23 cellular contexts compared by ENCODE assay signal in the genomic region with DNA sequence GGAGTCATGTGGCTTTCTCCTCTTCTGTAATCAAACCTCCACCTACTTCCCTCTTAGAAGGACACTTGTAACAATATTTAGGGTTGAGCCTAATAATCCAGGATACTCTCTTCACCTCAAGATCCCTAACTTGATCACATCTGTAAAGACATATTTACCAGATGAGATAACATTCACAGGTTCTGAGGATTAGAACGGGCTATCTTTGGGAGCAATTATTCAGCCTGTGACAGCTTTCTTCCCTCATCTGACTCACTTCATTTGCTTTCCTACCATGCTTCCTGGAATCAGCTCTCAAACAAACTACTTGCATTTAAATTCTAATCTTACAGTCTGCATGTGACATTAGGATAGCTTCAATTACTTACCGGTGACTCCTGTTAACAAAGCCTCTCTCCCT.
DNase-seq lines count a peak whose midpoint lies in the region; ATAC-seq and TF ChIP-seq lines count a peak whose summit lies in the region.
"Had no signal": no experiment of that assay in that cellular context is flagged by ENCODE, and none has a peak within 500 bp of the region (broad histone marks: within the 10 kb centered on the region; RNA-seq: fewer than 3 reads in every experiment).

No MANE protein-coding gene starts in this region.

- peaks cover 3% of the 10 kb centered on the region; the same call in 1 of the 2 replicates for H3K4me1 Mint-ChIP-seq in WTC11

- no peak overlapping the region for H3K9ac ChIP-seq in neuronal stem cell (ENCODE audit: low read depth, low read length, poor library complexity)
- H3K9ac ChIP-seq in Karpas-422 (ENCODE audit: low read length): no peak overlapping the region
- H3K9ac ChIP-seq: BLaER1 treated with 17β-estradiol and CSF1 and Interleukin-3, amounts not matched to agents 10 nM and 100 nM; KMS-11 had no signal

- H3K27me3 ChIP-seq in neuronal stem cell (ENCODE audit: control insufficient read depth in 3 of 3, insufficient read depth in 3 of 3, low read depth in 1 of 3, low read length in 3 of 3): no peaks in the 10 kb centered on the region
- no peaks in the 10 kb centered on the region for H3K27me3 ChIP-seq in Karpas-422 (ENCODE audit: low read length)
- H3K27me3 ChIP-seq: BLaER1 treated with 17β-estradiol and CSF1 and Interleukin-3, amounts not matched to agents 10 nM and 100 nM had no signal

- H3K4me3 Mint-ChIP-seq in WTC11: no peak overlapping the region
- H3K4me3 Mint-ChIP-seq: CD8-positive, alpha-beta T cell had no signal

- TF ChIP-seq CTCF in WTC11 (IDR thresholded peaks at IDR 0.05): no peak

- no peak overlapping the region for H4K8ac ChIP-seq in neuronal stem cell (ENCODE audit: low read depth, low read length)

- H3K4ac ChIP-seq in neuronal stem cell (ENCODE audit: low read length): no peak overlapping the region

- no peak overlapping the region for H2BK15ac ChIP-seq in neuronal stem cell (ENCODE audit: low read length)

- H2BK5ac ChIP-seq in neuronal stem cell (ENCODE audit: low read length): no peak overlapping the region

- H3K79me2 ChIP-seq in Karpas-422 (ENCODE audit: low read length): no peaks in the 10 kb centered on the region

- H2AK5ac ChIP-seq in neuronal stem cell (ENCODE audit: low read depth, low read length): no peak overlapping the region

- no peak overlapping the region for H3K4me2 ChIP-seq in neuronal stem cell (ENCODE audit: insufficient read depth, low read length, poor library complexity, severe bottlenecking)
- H3K4me2 ChIP-seq in Karpas-422 (ENCODE audit: low read depth, low read length, poor library complexity, severe bottlenecking): no peak overlapping the region
- H3K4me2 ChIP-seq: KMS-11 had no signal

- DNase-seq in NOMO-1 treated with DMSO at 0.1 percent for 48 hours (lab: John Stamatoyannopoulos, UW; ENCODE audit: unreplicated experiment) (peak; percentile 42), NOMO-1 (lab: John Stamatoyannopoulos, UW; ENCODE audit: unreplicated experiment in 2 of 2) (no peak), WTC11 (ENCODE audit: low spot score) (no peak), glomerular visceral epithelial cell (ENCODE audit: extremely low spot score) (peak; percentile 16), neuronal stem cell (ENCODE audit: low spot score) (no peak), Karpas-422 (no peak), activated T-cell treated with anti-CD3 and anti-CD28 coated beads for 4 hours (no peak), anterior cingulate cortex (lab: John Stamatoyannopoulos, UW) (no peak)
- DNase-seq: CD8-positive, alpha-beta T cell; DMS153; GOT3; IMR-90; NCI-H1105; NCI-H146; NCI-H2029; NCI-H2227 treated with DMSO at 0.1 percent for 48 hours; NCI-H510A treated with DMSO at 0.1 percent for 48 hours; NCI-H774; NK-92 treated with Interleukin-12 subunit alpha and Interleukin-12 subunit beta, amount 100 ng/mL, for 24 hours; Right ventricle myocardium superior had no signal

- H3K36me3 ChIP-seq in neuronal stem cell (replicated peaks in 1 of 2; ENCODE audit: control insufficient read depth in 2 of 2, insufficient read depth in 2 of 2, low read length in 2 of 2) (no peaks in the 10 kb centered on the region), Karpas-422 (ENCODE audit: insufficient read depth, low read length) (no peaks in the 10 kb centered on the region)
- H3K36me3 ChIP-seq: BLaER1 treated with 17β-estradiol and CSF1 and Interleukin-3, amounts not matched to agents 10 nM and 100 nM had no signal

- peak; percentile 28; the same call in 1 of the 2 replicates for ATAC-seq in WTC11
- ATAC-seq: CD8-positive, alpha-beta T cell had no signal

- no peak overlapping the region for H2BK12ac ChIP-seq in neuronal stem cell (ENCODE audit: low read length)

- H3K79me1 ChIP-seq in neuronal stem cell (ENCODE audit: low read depth, low read length): no peaks in the 10 kb centered on the region

- H2BK120ac ChIP-seq in neuronal stem cell (ENCODE audit: low read depth, low read length): no peak overlapping the region

- no peak overlapping the region for H3K18ac ChIP-seq in neuronal stem cell (ENCODE audit: low read length)

- no peaks in the 10 kb centered on the region for H3K9me3 Mint-ChIP-seq in WTC11
- H3K9me3 Mint-ChIP-seq: CD8-positive, alpha-beta T cell had no signal

- no peaks in the 10 kb centered on the region; the same call in 1 of the 2 replicates for H3K27me3 Mint-ChIP-seq in WTC11 (ENCODE audit: low read depth)

- POLR2A ChIA-PET in WTC11 (lab: Charles Lee): no interaction called here

- CTCF ChIA-PET in WTC11 (lab: Charles Lee): no interaction called here

- H3K4me1 ChIP-seq in neuronal stem cell (ENCODE audit: control insufficient read depth in 2 of 2, insufficient read depth in 1 of 2, low read depth in 1 of 2, low read length in 2 of 2) (no peaks in the 10 kb centered on the region), Karpas-422 (ENCODE audit: low read length) (no peaks in the 10 kb centered on the region)

- H2AFZ ChIP-seq in neuronal stem cell (ENCODE audit: low read length): peak overlapping the region; percentile 41
- H2AFZ ChIP-seq in Karpas-422 (ENCODE audit: low read length): no peak overlapping the region

- no peak overlapping the region for H3K23ac ChIP-seq in neuronal stem cell (ENCODE audit: low read depth, low read length, poor library complexity)

- H3K36me3 Mint-ChIP-seq in WTC11: no peaks in the 10 kb centered on the region
- H3K36me3 Mint-ChIP-seq: CD8-positive, alpha-beta T cell had no signal

- H3K9me2 ChIP-seq in Karpas-422 (replicated peaks; ENCODE audit: insufficient read depth, low read length): no peaks in the 10 kb centered on the region

- H3K4me3 ChIP-seq in neuronal stem cell (ENCODE audit: low read length in 2 of 2) (no peak overlapping the region), Karpas-422 (ENCODE audit: low read length) (no peak overlapping the region)
- H3K4me3 ChIP-seq: BLaER1 treated with 17β-estradiol and CSF1 and Interleukin-3, amounts not matched to agents 10 nM and 100 nM had no signal

- no peaks in the 10 kb centered on the region for H4K20me1 ChIP-seq in Karpas-422 (ENCODE audit: insufficient read depth, low read depth, low read length)
- H4K20me1 ChIP-seq: BLaER1 treated with 17β-estradiol and CSF1 and Interleukin-3, amounts not matched to agents 10 nM and 100 nM had no signal

- no CpG with 5 or more reads among the region's 2 CpGs for WGBS in neuronal stem cell (ENCODE audit: extremely low coverage in 2 of 2, insufficient read length in 2 of 2, insufficient replicate concordance in 1 of 2), 2 donors

- H3K14ac ChIP-seq in neuronal stem cell (ENCODE audit: low read length): no peak overlapping the region

- no peak overlapping the region for H3K27ac Mint-ChIP-seq in WTC11
- H3K27ac Mint-ChIP-seq: CD8-positive, alpha-beta T cell had no signal

- H3K9me3 ChIP-seq in neuronal stem cell (replicated peaks in 1 of 2; ENCODE audit: control insufficient read depth in 2 of 2, insufficient read depth in 1 of 2, low read depth in 1 of 2, low read length in 2 of 2) (no peaks in the 10 kb centered on the region), Karpas-422 (ENCODE audit: low read length) (no peaks in the 10 kb centered on the region)
- H3K9me3 ChIP-seq: BLaER1 treated with 17β-estradiol and CSF1 and Interleukin-3, amounts not matched to agents 10 nM and 100 nM had no signal

- H4K91ac ChIP-seq in neuronal stem cell (ENCODE audit: low read depth, low read length, poor library complexity): no peak overlapping the region

- H3K27ac ChIP-seq in neuronal stem cell (replicated peaks; ENCODE audit: low read length) (no peak overlapping the region), Karpas-422 (ENCODE audit: low read length) (no peak overlapping the region)
- H3K27ac ChIP-seq: 22Rv1; BLaER1 treated with 17β-estradiol and CSF1 and Interleukin-3, amounts not matched to agents 10 nM and 100 nM; KMS-11 had no signal

TF ChIP-seq in WTC11, 78 proteins besides CTCF, POLR2A, EP300 and RAD21:
- TF ChIP-seq, protein P1, sequence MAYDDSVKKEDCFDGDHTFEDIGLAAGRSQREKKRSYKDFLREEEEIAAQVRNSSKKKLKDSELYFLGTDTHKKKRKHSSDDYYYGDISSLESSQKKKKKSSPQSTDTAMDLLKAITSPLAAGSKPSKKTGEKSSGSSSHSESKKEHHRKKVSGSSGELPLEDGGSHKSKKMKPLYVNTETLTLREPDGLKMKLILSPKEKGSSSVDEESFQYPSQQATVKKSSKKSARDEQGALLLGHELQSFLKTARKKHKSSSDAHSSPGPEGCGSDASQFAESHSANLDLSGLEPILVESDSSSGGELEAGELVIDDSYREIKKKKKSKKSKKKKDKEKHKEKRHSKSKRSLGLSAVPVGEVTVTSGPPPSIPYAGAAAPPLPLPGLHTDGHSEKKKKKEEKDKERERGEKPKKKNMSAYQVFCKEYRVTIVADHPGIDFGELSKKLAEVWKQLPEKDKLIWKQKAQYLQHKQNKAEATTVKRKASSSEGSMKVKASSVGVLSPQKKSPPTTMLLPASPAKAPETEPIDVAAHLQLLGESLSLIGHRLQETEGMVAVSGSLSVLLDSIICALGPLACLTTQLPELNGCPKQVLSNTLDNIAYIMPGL (CRISPR knock-in tag; IDR thresholded peaks at IDR 0.05): no peak
- TF ChIP-seq ATF1 (CRISPR knock-in tag; IDR thresholded peaks at IDR 0.05) (no peak), RORB (CRISPR knock-in tag; IDR thresholded peaks at IDR 0.05) (peak; percentile 66; the same call in 1 of the 2 replicates)

Comparison
In these comparisons a context has a peak if more than half of its experiments do, and no peak if none do; other contexts are left out.
1. DNase-seq: peak in NOMO-1 treated with DMSO at 0.1 percent for 48 hours (single experiment) and glomerular visceral epithelial cell (single experiment); none in NOMO-1 (0 of 2), WTC11 (single experiment), neuronal stem cell (single experiment), Karpas-422 (single experiment), activated T-cell treated with anti-CD3 and anti-CD28 coated beads for 4 hours (single experiment) and anterior cingulate cortex (0 of 58).